ENCODE assay signal across 8 cellular contexts in the genomic region with DNA sequence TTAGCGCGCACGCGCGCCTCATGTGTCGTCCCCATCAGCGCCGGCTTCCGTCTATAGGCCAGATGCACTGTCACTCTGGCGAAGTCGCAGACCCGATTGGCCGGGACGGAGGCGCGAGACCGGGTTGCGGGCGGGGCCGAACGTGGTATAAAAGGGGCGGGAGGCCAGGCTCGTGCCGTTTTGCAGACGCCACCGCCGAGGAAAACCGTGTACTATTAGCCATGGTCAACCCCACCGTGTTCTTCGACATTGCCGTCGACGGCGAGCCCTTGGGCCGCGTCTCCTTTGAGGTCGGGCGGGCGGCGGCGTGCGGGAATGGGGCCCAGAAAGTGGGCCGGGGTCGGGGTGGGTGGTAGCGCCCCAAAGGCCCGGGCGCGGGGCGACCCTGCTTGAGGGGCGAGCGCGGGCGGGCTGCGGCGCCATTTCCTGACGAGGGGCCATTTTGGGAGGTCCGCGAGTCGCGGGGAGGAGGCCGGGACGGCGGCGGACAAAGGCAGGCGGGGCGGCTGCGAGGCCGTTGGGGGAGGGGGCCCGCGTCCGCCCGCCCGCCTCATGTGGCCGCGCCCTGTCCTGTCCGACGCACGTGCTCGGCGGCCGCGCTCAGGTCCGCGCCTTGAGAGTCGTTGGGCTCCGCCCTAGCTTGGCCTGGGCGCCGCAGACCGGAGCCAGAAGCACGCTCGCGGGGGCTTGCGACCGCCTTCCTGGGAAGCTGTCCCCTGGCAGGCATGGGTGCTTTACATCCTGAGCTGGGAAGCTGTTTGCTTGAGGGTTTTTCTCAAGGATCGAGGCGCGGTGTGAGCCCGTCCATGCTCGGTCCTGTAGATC. TPM values are rescaled to one million over a fixed set of nuclear protein-coding genes. Genes with fewer than 3 reads are reported as not detected.
A peak's percentile ranks its signal among the peaks of the same experiment; 100 is the strongest.
DNase-seq lines count a peak whose midpoint lies in the region; FAIRE-seq and TF ChIP-seq lines count a peak whose summit lies in the region.

A gene (plus strand): TSS at position 178 of the 825 bp plus-strand sequence. CDS start 44 bp downstream, at position 222.

- H3K4me1 ChIP-seq in neuronal stem cell (ENCODE audit: control insufficient read depth in 2 of 2, insufficient read depth in 1 of 2, low read depth in 1 of 2, low read length in 2 of 2), result peaks cover 6 to 7% of the 10 kb centered on the region in 2 donors
- peaks cover 5 to 32% (median 28%) of the 10 kb centered on the region in 5 donors for H3K4me1 ChIP-seq in subcutaneous abdominal adipose tissue (ENCODE audit: control insufficient read depth in 5 of 5, insufficient read depth in 5 of 5, low read length in 5 of 5)

- peak within 1 kb of the TSS; percentile 89 for H2AFZ ChIP-seq in neuronal stem cell (ENCODE audit: low read length)

- TF ChIP-seq POLR2A in NB4 (IDR thresholded peaks at IDR 0.05; ENCODE audit: extremely low read depth, insufficient read length), result peak; percentile 94

- peak within 1 kb of the TSS; percentile 96 for H2BK15ac ChIP-seq in neuronal stem cell (ENCODE audit: low read length)

- peak within 1 kb of the TSS; percentile 90 for H2BK5ac ChIP-seq in neuronal stem cell (ENCODE audit: low read length)

- peaks cover 41% of the 10 kb centered on the region for H3K36me3 Mint-ChIP-seq in activated naive CD4-positive, alpha-beta T cell treated with anti-CD3 and anti-CD28 coated beads for 36 hours (ENCODE audit: low read depth)

- H2AK5ac ChIP-seq in neuronal stem cell (ENCODE audit: low read depth, low read length), result peak within 1 kb of the TSS; percentile 100

- H3K4me3 ChIP-seq in HFF-Myc (replicated peaks; ENCODE audit: low read depth, low read length) (peak within 1 kb of the TSS; percentile 99), NB4 (ENCODE audit: low read depth, low read length) (peak within 1 kb of the TSS; percentile 88), neuronal stem cell (ENCODE audit: low read length in 2 of 2) (peak within 1 kb of the TSS; percentile 80 to 93), subcutaneous abdominal adipose tissue (ENCODE audit: low read depth in 1 of 5, low read length in 5 of 5) (peak within 1 kb of the TSS; percentile 75 to 95 (median 91))

- peaks cover 28% of the 10 kb centered on the region for H3K4me1 Mint-ChIP-seq in activated naive CD4-positive, alpha-beta T cell treated with anti-CD3 and anti-CD28 coated beads for 36 hours (ENCODE audit: low read depth)

- WGBS in neuronal stem cell (ENCODE audit: extremely low coverage in 2 of 2, insufficient read length in 2 of 2, insufficient replicate concordance in 1 of 2), 2 donors, result no CpG with 5 or more reads among the region's 99 CpGs

- peaks cover 22 to 40% of the 10 kb centered on the region in 2 donors for H3K36me3 ChIP-seq in neuronal stem cell (replicated peaks in 1 of 2; ENCODE audit: control insufficient read depth in 2 of 2, insufficient read depth in 2 of 2, low read length in 2 of 2)
- peaks cover 5 to 24% (median 19%) of the 10 kb centered on the region in 5 donors for H3K36me3 ChIP-seq in subcutaneous abdominal adipose tissue (ENCODE audit: control insufficient read depth in 5 of 5, insufficient read depth in 5 of 5, low read length in 5 of 5)

- H3K14ac ChIP-seq in neuronal stem cell (ENCODE audit: low read length), result peak within 1 kb of the TSS; percentile 97

- FAIRE-seq in frontal cortex (lab: Jason Lieb, UNC), result no peak

- intact Hi-C loops in activated naive CD4-positive, alpha-beta T cell treated with anti-CD3 and anti-CD28 coated beads for 36 hours (cut with micrococcal nuclease), result loop anchor here (1.0 to 2.0 kb wide), 14 partner anchors 48 to 315 kb away; a partner anchor contains a TSS

- peak within 1 kb of the TSS; percentile 89 for H3K27ac ChIP-seq in neuronal stem cell (replicated peaks; ENCODE audit: low read length)
- H3K27ac ChIP-seq in subcutaneous abdominal adipose tissue (ENCODE audit: low read depth, low read length), result peak within 1 kb of the TSS; percentile 99

- H3K27me3 Mint-ChIP-seq in activated naive CD4-positive, alpha-beta T cell treated with anti-CD3 and anti-CD28 coated beads for 36 hours (ENCODE audit: low read depth), result no peaks in the 10 kb centered on the region

- H3K4ac ChIP-seq in neuronal stem cell (ENCODE audit: low read length), result peak within 1 kb of the TSS; percentile 81

- peak within 1 kb of the TSS; percentile 67 for H2BK120ac ChIP-seq in neuronal stem cell (ENCODE audit: low read depth, low read length)

- H3K18ac ChIP-seq in neuronal stem cell (ENCODE audit: low read length), result peak within 1 kb of the TSS; percentile 98

- H4K91ac ChIP-seq in neuronal stem cell (ENCODE audit: low read depth, low read length, poor library complexity), result peak within 1 kb of the TSS; percentile 79

- H3K9me3 ChIP-seq in neuronal stem cell (replicated peaks in 1 of 2; ENCODE audit: control insufficient read depth in 2 of 2, insufficient read depth in 1 of 2, low read depth in 1 of 2, low read length in 2 of 2) (peaks cover 0 to 1% of the 10 kb centered on the region in 2 donors), subcutaneous abdominal adipose tissue (ENCODE audit: control insufficient read depth in 5 of 5, low read length in 5 of 5) (no peaks in the 10 kb centered on the region)

- CTCF ChIA-PET in activated naive CD4-positive, alpha-beta T cell treated with anti-CD3 and anti-CD28 coated beads for 36 hours (lab: Charles Lee), result interaction anchor here (0.6 to 2.1 kb wide), 3 partner anchors 26 to 228 kb away, joined by 3 to 9 read pairs (median 7); no protein-coding TSS in a partner anchor

- H3K79me1 ChIP-seq in neuronal stem cell (ENCODE audit: low read depth, low read length), result peaks cover 4% of the 10 kb centered on the region

- H3K27ac Mint-ChIP-seq in activated naive CD4-positive, alpha-beta T cell treated with anti-CD3 and anti-CD28 coated beads for 36 hours, result peak within 1 kb of the TSS; percentile 98

- no peaks in the 10 kb centered on the region for H3K27me3 ChIP-seq in neuronal stem cell (ENCODE audit: control insufficient read depth in 3 of 3, insufficient read depth in 3 of 3, low read depth in 1 of 3, low read length in 3 of 3)
- no peaks in the 10 kb centered on the region for H3K27me3 ChIP-seq in subcutaneous abdominal adipose tissue (ENCODE audit: control insufficient read depth in 5 of 5, insufficient read depth in 4 of 5, low read length in 5 of 5)

- peak within 1 kb of the TSS; percentile 98 for H3K4me3 Mint-ChIP-seq in activated naive CD4-positive, alpha-beta T cell treated with anti-CD3 and anti-CD28 coated beads for 36 hours

- peak within 1 kb of the TSS; percentile 95 for H3K9ac ChIP-seq in neuronal stem cell (ENCODE audit: low read depth, low read length, poor library complexity)
- H3K9ac ChIP-seq in subcutaneous abdominal adipose tissue (ENCODE audit: low read length in 5 of 5), result peak within 1 kb of the TSS; percentile 82 to 94 (median 89)

- TF ChIP-seq CTCF in HFF-Myc (IDR thresholded peaks at IDR 0.05; ENCODE audit: low read depth, low read length, missing control alignments) (no peak), NB4 (IDR thresholded peaks at IDR 0.05; ENCODE audit: low read depth, low read length) (no peak)

- H3K4me2 ChIP-seq in neuronal stem cell (ENCODE audit: insufficient read depth, low read length, poor library complexity, severe bottlenecking), result peak within 1 kb of the TSS; percentile 92

- H4K8ac ChIP-seq in neuronal stem cell (ENCODE audit: low read depth, low read length), result peak within 1 kb of the TSS; percentile 94

- H3K23ac ChIP-seq in neuronal stem cell (ENCODE audit: low read depth, low read length, poor library complexity), result peak within 1 kb of the TSS; percentile 98

- no peaks in the 10 kb centered on the region for H3K9me3 Mint-ChIP-seq in activated naive CD4-positive, alpha-beta T cell treated with anti-CD3 and anti-CD28 coated beads for 36 hours

- H2BK12ac ChIP-seq in neuronal stem cell (ENCODE audit: low read length), result peak within 1 kb of the TSS; percentile 63

- peak; percentile 88 for DNase-seq in GM04503 (ENCODE audit: low read depth)
- peak; percentile 93 for DNase-seq in HFF-Myc (ENCODE audit: extremely low read depth, low read depth)
- DNase-seq in NB4 (ENCODE audit: low read depth), result peak; percentile 100
- DNase-seq in SK-N-DZ (ENCODE audit: low spot score), result peak; percentile 98
- peak; percentile 99 for DNase-seq in activated naive CD4-positive, alpha-beta T cell treated with anti-CD3 and anti-CD28 coated beads for 36 hours
- DNase-seq in frontal cortex (ENCODE audit: low spot score in 2 of 2), result peak; percentile 98 to 100
- peak; percentile 97 for DNase-seq in neuronal stem cell (ENCODE audit: low spot score)

RNA-seq across cellular contexts. Expression of the gene that starts here (rescaled TPM):
- polyA plus RNA-seq in SK-N-DZ (2014; cell fraction: cytosol; rRNA removed), result 6,023 and 7,004 TPM in 2 replicates
- 2,878 and 3,315 TPM in 2 replicates for polyA plus RNA-seq in SK-N-DZ (2014; cell fraction: nucleus; rRNA removed)
- 1,000 to 10,000 TPM; 3,406 to 3,423 TPM for total RNA-seq in activated naive CD4-positive, alpha-beta T cell treated with anti-CD3 and anti-CD28 coated beads for 36 hours
- 518 TPM for total RNA-seq in frontal cortex
- 1,729 TPM for polyA plus RNA-seq in neuronal stem cell (2013, experiment 1 of 2)
- polyA plus RNA-seq in neuronal stem cell (2013, experiment 2 of 2), result 1,737 TPM

Comparison
In these comparisons a context has a peak if more than half of its experiments do, and no peak if none do; other contexts are left out.
1. Peak in every context shown above with its lines: DNase-seq, H3K4me3 ChIP-seq and H3K27ac ChIP-seq.